In genomic region chr3:37074178-37074577, GRCh38 we compare ENCODE assay signal across 15 cellular contexts.
DNase-seq lines count a peak whose midpoint lies in the region; ATAC-seq and TF ChIP-seq lines count a peak whose summit lies in the region.
"Had no signal": no experiment of that assay in that cellular context is flagged by ENCODE, and none has a peak within 500 bp of the region (broad histone marks: within the 10 kb centered on the region; RNA-seq: fewer than 3 reads in every experiment).

No MANE protein-coding gene starts in this region.

- no peak overlapping the region for H2BK5ac ChIP-seq in mesenchymal stem cell (ENCODE audit: low read depth, low read length, poor library complexity, severe bottlenecking)

- POLR2A ChIA-PET in CD4-positive, alpha-beta T cell (lab: Charles Lee), result no interaction called here

- no peak overlapping the region for H2AK5ac ChIP-seq in mesenchymal stem cell (ENCODE audit: low read length, severe bottlenecking)

- H3K4me2 ChIP-seq in mammary epithelial cell (ENCODE audit: insufficient read depth, low read depth, low read length) (no peak overlapping the region), mesenchymal stem cell (ENCODE audit: low read length, poor library complexity, severe bottlenecking) (no peak overlapping the region)
- H3K4me2 ChIP-seq: GM23338 had no signal

- H2AFZ ChIP-seq in mammary epithelial cell (ENCODE audit: low read depth, low read length) (no peak overlapping the region), mesenchymal stem cell (ENCODE audit: low read depth, low read length) (no peak overlapping the region)
- H2AFZ ChIP-seq: GM23338 had no signal

- H3K79me2 ChIP-seq in mammary epithelial cell (ENCODE audit: insufficient read depth, low read length), result peaks cover 15% of the 10 kb centered on the region

- H3K9me3 Mint-ChIP-seq in CD4-positive, alpha-beta T cell, result no peaks in the 10 kb centered on the region
- H3K9me3 Mint-ChIP-seq: activated T-cell treated with anti-CD3 and anti-CD28 coated beads, Interleukin-2, amount 50 U/mL, for 24 hours; GM23338; T-cell had no signal

- H3K9me3 ChIP-seq in mammary epithelial cell (replicated peaks; ENCODE audit: insufficient read depth, low read length), result no peaks in the 10 kb centered on the region
- H3K9me3 ChIP-seq in mesenchymal stem cell (ENCODE audit: control insufficient read depth, low read length), result no peaks in the 10 kb centered on the region
- no peaks in the 10 kb centered on the region for H3K9me3 ChIP-seq in CD4-positive, alpha-beta T cell (ENCODE audit: control insufficient read depth, low read length)
- H3K9me3 ChIP-seq: body of pancreas had no signal

- dilution Hi-C loops in mammary epithelial cell (cut with HindIII; ENCODE audit: low sequenced_read_pairs), result no loop called here

- H3K4me3 ChIP-seq in mammary epithelial cell (replicated peaks in 1 of 3; ENCODE audit: insufficient read depth in 1 of 3, low read depth in 2 of 3, low read length in 3 of 3) (no peak overlapping the region), mesenchymal stem cell (ENCODE audit: insufficient read depth in 1 of 2, low read depth in 1 of 2, low read length in 2 of 2) (no peak overlapping the region)
- H3K4me3 ChIP-seq: body of pancreas, GM23338 had no signal

- H3K4me1 ChIP-seq in mammary epithelial cell (ENCODE audit: insufficient read depth, low read length), result peaks cover 15% of the 10 kb centered on the region
- H3K4me1 ChIP-seq in mesenchymal stem cell (ENCODE audit: control insufficient read depth, insufficient read depth, low read depth, low read length), result no peaks in the 10 kb centered on the region
- H3K4me1 ChIP-seq: body of pancreas had no signal

- H3K4me3 Mint-ChIP-seq in CD4-positive, alpha-beta T cell, result no peak overlapping the region
- H3K4me3 Mint-ChIP-seq: activated T-cell treated with anti-CD3 and anti-CD28 coated beads, Interleukin-2, amount 50 U/mL, for 24 hours; GM23338; T-cell had no signal

- CTCF ChIA-PET in mammary epithelial cell (lab: Charles Lee; ENCODE audit: low non-redundant PET), result no interaction called here
- CTCF ChIA-PET in CD4-positive, alpha-beta T cell (lab: Charles Lee), result no interaction called here

- H4K20me1 ChIP-seq in mammary epithelial cell (ENCODE audit: insufficient read depth, low read length), result no peaks in the 10 kb centered on the region

- no peaks in the 10 kb centered on the region for H3K27me3 ChIP-seq in mammary epithelial cell (ENCODE audit: insufficient read depth, low read length)
- H3K27me3 ChIP-seq in mesenchymal stem cell (ENCODE audit: control insufficient read depth in 1 of 2, insufficient read depth in 1 of 2, low read length in 2 of 2), result no peaks in the 10 kb centered on the region
- H3K27me3 ChIP-seq in CD4-positive, alpha-beta T cell (ENCODE audit: control insufficient read depth, insufficient read depth, low read length), result no peaks in the 10 kb centered on the region
- H3K27me3 ChIP-seq: body of pancreas had no signal

- H3K9ac ChIP-seq in mammary epithelial cell (ENCODE audit: insufficient read depth, low read length), result no peak overlapping the region
- H3K9ac ChIP-seq in mesenchymal stem cell (ENCODE audit: low read length), result peak overlapping the region; percentile 14

- H3K27me3 Mint-ChIP-seq in CD4-positive, alpha-beta T cell, result no peaks in the 10 kb centered on the region
- H3K27me3 Mint-ChIP-seq: activated T-cell treated with anti-CD3 and anti-CD28 coated beads, Interleukin-2, amount 50 U/mL, for 24 hours; T-cell had no signal

- no peak overlapping the region for H3K27ac Mint-ChIP-seq in CD4-positive, alpha-beta T cell
- H3K27ac Mint-ChIP-seq: activated T-cell treated with anti-CD3 and anti-CD28 coated beads, Interleukin-2, amount 50 U/mL, for 24 hours; GM23338; T-cell had no signal

- no TSS peak for BruUV-seq in mammary epithelial cell (replicated peaks; lab: Mats Ljungman, UMichigan)

- no peak overlapping the region for H3K23ac ChIP-seq in mesenchymal stem cell (ENCODE audit: low read length in 2 of 2)

- no peak overlapping the region for H3K18ac ChIP-seq in mesenchymal stem cell (ENCODE audit: low read depth in 1 of 2, low read length in 2 of 2)

- 0% methylated on average over 3 of the region's 3 CpGs for WGBS in mammary epithelial cell (ENCODE audit: low coverage, missing lambda C conversion rate)
- 30% methylated on average over 3 of the region's 3 CpGs for WGBS in mesenchymal stem cell

- TF ChIP-seq CTCF in mammary epithelial cell (conservative IDR thresholded peaks at IDR 0.05 in 1 of 2, IDR thresholded peaks at IDR 0.05 in 1 of 2; ENCODE audit: extremely low read depth in 1 of 2, insufficient read depth in 1 of 2, low read depth in 1 of 2, low read length in 2 of 2), result no peak
- no peak for TF ChIP-seq CTCF in CD4-positive, alpha-beta T cell (IDR thresholded peaks at IDR 0.05)

- DNase-seq in AG08396 (ENCODE audit: low spot score) (peak; percentile 51), HS-27A (ENCODE audit: low read depth) (peak; percentile 69), mammary epithelial cell (peak; percentile 46), mesenchymal stem cell (peak; percentile 70), SKM-1 treated with dmso at 0.1 percent for 144 hours (lab: John Stamatoyannopoulos, UW; ENCODE audit: unreplicated experiment) (no peak), iPS-NIHi11 (ENCODE audit: low spot score) (no peak), NCI-H2029 (lab: John Stamatoyannopoulos, UW) (no peak)
- DNase-seq in CD4-positive, alpha-beta T cell, result no peak
- DNase-seq: activated CD4-positive, alpha-beta T cell treated with anti-CD3 and anti-CD28 coated beads for 1 hour; activated T-cell treated with anti-CD3 and anti-CD28 coated beads, Interleukin-2, amount 50 U/mL, for 24 hours; AML-193; body of pancreas; DMS79; T-cell had no signal

- H3K79me1 ChIP-seq in mesenchymal stem cell (replicated peaks; ENCODE audit: low read length, poor library complexity, severe bottlenecking), result peaks cover 11% of the 10 kb centered on the region

- no peak overlapping the region for H3K14ac ChIP-seq in mesenchymal stem cell (ENCODE audit: low read length in 2 of 2)

- no peak for ATAC-seq in CD4-positive, alpha-beta T cell (ENCODE audit: poor library complexity)
- ATAC-seq: body of pancreas, GM23338, T-cell had no signal

- H4K91ac ChIP-seq in mesenchymal stem cell (ENCODE audit: low read length), result no peak overlapping the region

- no peak overlapping the region for H3K4ac ChIP-seq in mesenchymal stem cell (ENCODE audit: low read depth in 1 of 2, low read length in 2 of 2)

- no peak overlapping the region for H2BK12ac ChIP-seq in mesenchymal stem cell (ENCODE audit: low read length in 2 of 2)

- no peak overlapping the region for H2BK15ac ChIP-seq in mesenchymal stem cell (ENCODE audit: low read depth, poor library complexity, severe bottlenecking)

- peaks cover 72% of the 10 kb centered on the region for H3K36me3 Mint-ChIP-seq in CD4-positive, alpha-beta T cell (ENCODE audit: low read depth)

- no peak overlapping the region for H4K8ac ChIP-seq in mesenchymal stem cell (ENCODE audit: low read length)

- H3K36me3 ChIP-seq in mammary epithelial cell (ENCODE audit: insufficient read depth, low read length) (peaks cover 17% of the 10 kb centered on the region), mesenchymal stem cell (ENCODE audit: control insufficient read depth in 1 of 2, insufficient read depth in 2 of 2, low read depth in 1 of 2, low read length in 2 of 2) (peaks cover 13 to 55% of the 10 kb centered on the region in 2 experiments)

- intact Hi-C loops in mammary epithelial cell (cut with micrococcal nuclease), result no loop called here
- intact Hi-C loops in CD4-positive, alpha-beta T cell (cut with DNase I, micrococcal nuclease), result no loop called here

- in situ Hi-C loops in mammary epithelial cell (cut with MboI; ENCODE audit: low sequenced_read_pairs in 2 of 2), result loop anchor here in 1 of 2 donors (25.0 kb wide), 1 partner anchor 188 kb away; no protein-coding TSS in a partner anchor

- H3K27ac ChIP-seq in mammary epithelial cell (ENCODE audit: insufficient read depth, low read depth, low read length) (no peak overlapping the region), mesenchymal stem cell (ENCODE audit: low read length, poor library complexity, severe bottlenecking) (peak overlapping the region; percentile 83)
- no peak overlapping the region for H3K27ac ChIP-seq in CD4-positive, alpha-beta T cell (ENCODE audit: low read depth, low read length)
- H3K27ac ChIP-seq: body of pancreas had no signal

- no peaks in the 10 kb centered on the region for H3K4me1 Mint-ChIP-seq in CD4-positive, alpha-beta T cell (ENCODE audit: low read depth)
- H3K4me1 Mint-ChIP-seq: GM23338 had no signal

- no peak overlapping the region for H2BK120ac ChIP-seq in mesenchymal stem cell (ENCODE audit: low read depth, low read length)

Comparison
In these comparisons a context has a peak if more than half of its experiments do, and no peak if none do; other contexts are left out.
1. DNase-seq: peak in AG08396 (single experiment), HS-27A (single experiment), mammary epithelial cell (single experiment) and mesenchymal stem cell (single experiment); none in SKM-1 treated with dmso at 0.1 percent for 144 hours (single experiment), CD4-positive, alpha-beta T cell (0 of 10), iPS-NIHi11 (single experiment) and NCI-H2029 (single experiment).